In the genomic region with DNA sequence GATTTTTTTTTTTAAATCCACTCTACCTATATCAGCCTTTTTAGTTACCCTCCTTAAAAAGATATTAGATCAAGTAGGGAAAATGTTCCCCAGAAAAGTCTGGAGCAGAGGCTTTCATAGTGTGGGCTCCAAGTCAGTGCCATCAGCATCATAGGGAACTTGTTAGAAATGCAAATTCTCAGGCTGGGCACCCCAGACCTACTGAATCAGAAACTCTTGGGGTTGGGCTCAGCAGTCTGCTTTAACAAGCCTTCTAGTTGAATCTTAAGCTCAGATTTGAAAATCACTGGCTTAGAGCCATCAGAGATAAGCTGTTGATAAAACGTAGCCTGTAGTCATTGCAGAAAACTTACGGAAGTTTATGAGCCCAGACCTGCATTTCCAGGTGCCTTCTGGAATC, we compare ENCODE assay signal across 15 cellular contexts.
DNase-seq lines count a peak whose midpoint lies in the region; ATAC-seq and TF ChIP-seq lines count a peak whose summit lies in the region.
"Had no signal": no experiment of that assay in that cellular context is flagged by ENCODE, and none has a peak within 500 bp of the region (broad histone marks: within the 10 kb centered on the region; RNA-seq: fewer than 3 reads in every experiment).

No MANE protein-coding gene starts in this region.

- H3K79me2 ChIP-seq in GM23338 (replicated peaks; ENCODE audit: insufficient read depth) (no peaks in the 10 kb centered on the region), mesendoderm (ENCODE audit: control insufficient read depth, insufficient read depth, low read length) (no peaks in the 10 kb centered on the region)

- H3K27ac ChIP-seq in GM23338 (ENCODE audit: low read depth) (no peak overlapping the region), VCaP (peak overlapping the region; percentile 56), esophagus muscularis mucosa (replicated peaks in 1 of 4) (no peak overlapping the region), mesendoderm (ENCODE audit: low read depth, low read length) (no peak overlapping the region)
- H3K27ac ChIP-seq: BLaER1 treated with 17β-estradiol and CSF1 and Interleukin-3, amounts not matched to agents 10 nM and 100 nM; GM23248; HL-60 had no signal

- no peaks in the 10 kb centered on the region for H3K79me1 ChIP-seq in mesendoderm (ENCODE audit: low read length)

- H3K27me3 Mint-ChIP-seq in GM23338 (ENCODE audit: insufficient read depth, low read depth, poor library complexity), result peaks cover 8% of the 10 kb centered on the region

- no peak overlapping the region for H3K4me2 ChIP-seq in GM23338
- no peak overlapping the region for H3K4me2 ChIP-seq in mesendoderm (ENCODE audit: low read length)
- H3K4me2 ChIP-seq: BLaER1 treated with 17β-estradiol and CSF1 and Interleukin-3, amounts not matched to agents 10 nM and 100 nM had no signal

- H3K9ac ChIP-seq in mesendoderm (ENCODE audit: low read length), result no peak overlapping the region
- H3K9ac ChIP-seq: BLaER1 treated with 17β-estradiol and CSF1 and Interleukin-3, amounts not matched to agents 10 nM and 100 nM; GM23248 had no signal

- no peak overlapping the region for H3K4ac ChIP-seq in mesendoderm (ENCODE audit: low read depth, low read length)

- H3K56ac ChIP-seq in mesendoderm (ENCODE audit: low read length), result no peak overlapping the region

- intact Hi-C loops in esophagus muscularis mucosa (cut with DNase I), result no loop called here

- H3K9me3 ChIP-seq in esophagus muscularis mucosa, result no peaks in the 10 kb centered on the region
- H3K9me3 ChIP-seq: BLaER1 treated with 17β-estradiol and CSF1 and Interleukin-3, amounts not matched to agents 10 nM and 100 nM had no signal

- H4K5ac ChIP-seq in mesendoderm (ENCODE audit: low read length), result no peak overlapping the region

- no peak overlapping the region for H3K18ac ChIP-seq in mesendoderm (ENCODE audit: low read length)

- no peaks in the 10 kb centered on the region for H3K27me3 ChIP-seq in GM23338 (ENCODE audit: insufficient read depth)
- H3K27me3 ChIP-seq in esophagus muscularis mucosa, result no peaks in the 10 kb centered on the region
- no peaks in the 10 kb centered on the region for H3K27me3 ChIP-seq in mesendoderm (ENCODE audit: insufficient read depth, low read length, poor library complexity)
- H3K27me3 ChIP-seq: BLaER1 treated with 17β-estradiol and CSF1 and Interleukin-3, amounts not matched to agents 10 nM and 100 nM had no signal

- H2BK5ac ChIP-seq in mesendoderm (ENCODE audit: low read length), result no peak overlapping the region

- no peak overlapping the region for H3K4me3 Mint-ChIP-seq in GM23338
- H3K4me3 Mint-ChIP-seq: CD4-positive, CD25-positive, alpha-beta regulatory T cell had no signal

- H3K36me3 Mint-ChIP-seq in GM23338 (ENCODE audit: low read depth), result no peaks in the 10 kb centered on the region
- H3K36me3 Mint-ChIP-seq: CD4-positive, CD25-positive, alpha-beta regulatory T cell had no signal

- H3F3A ChIP-seq in GM23338 (replicated peaks; ENCODE audit: low read depth), result no peaks in the 10 kb centered on the region

- no peak for TF ChIP-seq EP300 in esophagus muscularis mucosa (IDR thresholded peaks at IDR 0.05)

- H2AFZ ChIP-seq in GM23338, result no peak overlapping the region
- H2AFZ ChIP-seq: GM23248 had no signal

- H3K4me1 ChIP-seq in GM23338 (ENCODE audit: insufficient read depth), result no peaks in the 10 kb centered on the region; the same call in 1 of the 2 replicates
- H3K4me1 ChIP-seq in esophagus muscularis mucosa, result no peaks in the 10 kb centered on the region
- H3K4me1 ChIP-seq in mesendoderm (ENCODE audit: control insufficient read depth, low read depth, low read length), result no peaks in the 10 kb centered on the region
- H3K4me1 ChIP-seq: BLaER1 treated with 17β-estradiol and CSF1 and Interleukin-3, amounts not matched to agents 10 nM and 100 nM had no signal

- no peak for TF ChIP-seq POLR2A in esophagus muscularis mucosa (IDR thresholded peaks at IDR 0.05; ENCODE audit: low read depth)

- H3K4me3 ChIP-seq in GM23338, result no peak overlapping the region
- H3K4me3 ChIP-seq in esophagus muscularis mucosa, result no peak overlapping the region
- H3K4me3 ChIP-seq in mesendoderm (ENCODE audit: low read length), result no peak overlapping the region
- H3K4me3 ChIP-seq: BLaER1 treated with 17β-estradiol and CSF1 and Interleukin-3, amounts not matched to agents 10 nM and 100 nM; GM12878; GM23248 had no signal

- 57% methylated on average over 2 of the region's 2 CpGs for WGBS in esophagus muscularis mucosa
- WGBS in mesendoderm (ENCODE audit: extremely low coverage, insufficient coverage, low lambda C conversion rate), result no CpG with 5 or more reads among the region's 2 CpGs

- ATAC-seq in GM23338, result peak; percentile 59; the same call in 2 of the 3 replicates
- ATAC-seq: GM12878 had no signal

- no peak overlapping the region for H2BK15ac ChIP-seq in mesendoderm (replicated peaks; ENCODE audit: low read depth)

- H2BK120ac ChIP-seq in mesendoderm (ENCODE audit: low read depth, low read length), result no peak overlapping the region

- peaks cover 20% of the 10 kb centered on the region for H3K4me1 Mint-ChIP-seq in GM23338

- no peak overlapping the region for H3K23ac ChIP-seq in mesendoderm (ENCODE audit: low read length)

- H3K36me3 ChIP-seq in GM23338 (ENCODE audit: insufficient read depth), result no peaks in the 10 kb centered on the region
- H3K36me3 ChIP-seq in esophagus muscularis mucosa, result no peaks in the 10 kb centered on the region
- H3K36me3 ChIP-seq in mesendoderm (ENCODE audit: control insufficient read depth, insufficient read depth, low read length), result no peaks in the 10 kb centered on the region
- H3K36me3 ChIP-seq: BLaER1 treated with 17β-estradiol and CSF1 and Interleukin-3, amounts not matched to agents 10 nM and 100 nM had no signal

- peak; percentile 4 for DNase-seq in GM23338 (ENCODE audit: low spot score)
- DNase-seq in esophagus muscularis mucosa (ENCODE audit: extremely low spot score), result peak; percentile 26
- DNase-seq in mesendoderm, result peak; percentile 7
- DNase-seq in HPDE6-E6E7 (ENCODE audit: extremely low spot score), result no peak
- no peak for DNase-seq in activated T-cell treated with anti-CD3 and anti-CD28 coated beads, Interleukin-2, amount 50 U/mL, for 1 hour
- DNase-seq in activated CD4-positive, alpha-beta T cell treated with anti-CD3 and anti-CD28 coated beads, Interleukin-2, amount 50 U/mL, for 1 hour, result no peak
- DNase-seq: ACHN; CD4-positive, CD25-positive, alpha-beta regulatory T cell; DMS79; GM23248; H7 had no signal

- no peak overlapping the region for H2AK5ac ChIP-seq in mesendoderm (ENCODE audit: low read length)

- no peaks in the 10 kb centered on the region for H3K9me3 Mint-ChIP-seq in GM23338
- H3K9me3 Mint-ChIP-seq: CD4-positive, CD25-positive, alpha-beta regulatory T cell had no signal

- no peak overlapping the region for H3K27ac Mint-ChIP-seq in GM23338
- H3K27ac Mint-ChIP-seq: CD4-positive, CD25-positive, alpha-beta regulatory T cell had no signal

- peaks cover 4% of the 10 kb centered on the region; the same call in 1 of the 2 replicates for H3K9me2 ChIP-seq in GM23338 (ENCODE audit: insufficient read depth)

- no peak overlapping the region for H4K8ac ChIP-seq in mesendoderm (ENCODE audit: low read depth, low read length)

- no peak for TF ChIP-seq CTCF in GM23338 (conservative IDR thresholded peaks at IDR 0.05; ENCODE audit: low read depth in 2 of 2)
- TF ChIP-seq CTCF in VCaP (conservative IDR thresholded peaks at IDR 0.05), result no peak
- no peak for TF ChIP-seq CTCF in esophagus muscularis mucosa (IDR thresholded peaks at IDR 0.05)

- no peaks in the 10 kb centered on the region for H4K20me1 ChIP-seq in GM23338 (replicated peaks; ENCODE audit: insufficient read depth)
- H4K20me1 ChIP-seq: BLaER1 treated with 17β-estradiol and CSF1 and Interleukin-3, amounts not matched to agents 10 nM and 100 nM had no signal

TF ChIP-seq in GM23338, 12 proteins besides CTCF, POLR2A, EP300 and RAD21 (continues in another document):
- no peak for TF ChIP-seq NANOG (IDR thresholded peaks at IDR 0.05; ENCODE audit: borderline replicate concordance)
- no peak for TF ChIP-seq EZH2 (IDR thresholded peaks at IDR 0.05; ENCODE audit: low read depth, unreplicated experiment)
- TF ChIP-seq POLR2AphosphoS5 (IDR thresholded peaks at IDR 0.05; ENCODE audit: low read depth), result no peak
- TF ChIP-seq ZNF114 (CRISPR knock-in tag; IDR thresholded peaks at IDR 0.05), result no peak
- TF ChIP-seq, protein P1, sequence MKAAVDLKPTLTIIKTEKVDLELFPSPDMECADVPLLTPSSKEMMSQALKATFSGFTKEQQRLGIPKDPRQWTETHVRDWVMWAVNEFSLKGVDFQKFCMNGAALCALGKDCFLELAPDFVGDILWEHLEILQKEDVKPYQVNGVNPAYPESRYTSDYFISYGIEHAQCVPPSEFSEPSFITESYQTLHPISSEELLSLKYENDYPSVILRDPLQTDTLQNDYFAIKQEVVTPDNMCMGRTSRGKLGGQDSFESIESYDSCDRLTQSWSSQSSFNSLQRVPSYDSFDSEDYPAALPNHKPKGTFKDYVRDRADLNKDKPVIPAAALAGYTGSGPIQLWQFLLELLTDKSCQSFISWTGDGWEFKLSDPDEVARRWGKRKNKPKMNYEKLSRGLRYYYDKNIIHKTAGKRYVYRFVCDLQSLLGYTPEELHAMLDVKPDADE (IDR thresholded peaks at IDR 0.05), result no peak
- TF ChIP-seq JUNB (IDR thresholded peaks at IDR 0.05; ENCODE audit: unreplicated experiment), result no peak
- TF ChIP-seq CREB1 (CRISPR knock-in tag; IDR thresholded peaks at IDR 0.05; ENCODE audit: low read depth), result no peak
- no peak for TF ChIP-seq STAT1 (IDR thresholded peaks at IDR 0.05; ENCODE audit: unreplicated experiment)
- TF ChIP-seq EZH2phosphoT487 (IDR thresholded peaks at IDR 0.05; ENCODE audit: unreplicated experiment), result no peak
- no peak for TF ChIP-seq ZNF331 (CRISPR knock-in tag; IDR thresholded peaks at IDR 0.05; ENCODE audit: low read depth)

Comparison
In these comparisons a context has a peak if more than half of its experiments do, and no peak if none do; other contexts are left out.
1. DNase-seq: peak in GM23338 (single experiment), esophagus muscularis mucosa (single experiment) and mesendoderm (single experiment); none in HPDE6-E6E7 (single experiment), activated T-cell treated with anti-CD3 and anti-CD28 coated beads, Interleukin-2, amount 50 U/mL, for 1 hour (single experiment) and activated CD4-positive, alpha-beta T cell treated with anti-CD3 and anti-CD28 coated beads, Interleukin-2, amount 50 U/mL, for 1 hour (single experiment).